In the genomic region with DNA sequence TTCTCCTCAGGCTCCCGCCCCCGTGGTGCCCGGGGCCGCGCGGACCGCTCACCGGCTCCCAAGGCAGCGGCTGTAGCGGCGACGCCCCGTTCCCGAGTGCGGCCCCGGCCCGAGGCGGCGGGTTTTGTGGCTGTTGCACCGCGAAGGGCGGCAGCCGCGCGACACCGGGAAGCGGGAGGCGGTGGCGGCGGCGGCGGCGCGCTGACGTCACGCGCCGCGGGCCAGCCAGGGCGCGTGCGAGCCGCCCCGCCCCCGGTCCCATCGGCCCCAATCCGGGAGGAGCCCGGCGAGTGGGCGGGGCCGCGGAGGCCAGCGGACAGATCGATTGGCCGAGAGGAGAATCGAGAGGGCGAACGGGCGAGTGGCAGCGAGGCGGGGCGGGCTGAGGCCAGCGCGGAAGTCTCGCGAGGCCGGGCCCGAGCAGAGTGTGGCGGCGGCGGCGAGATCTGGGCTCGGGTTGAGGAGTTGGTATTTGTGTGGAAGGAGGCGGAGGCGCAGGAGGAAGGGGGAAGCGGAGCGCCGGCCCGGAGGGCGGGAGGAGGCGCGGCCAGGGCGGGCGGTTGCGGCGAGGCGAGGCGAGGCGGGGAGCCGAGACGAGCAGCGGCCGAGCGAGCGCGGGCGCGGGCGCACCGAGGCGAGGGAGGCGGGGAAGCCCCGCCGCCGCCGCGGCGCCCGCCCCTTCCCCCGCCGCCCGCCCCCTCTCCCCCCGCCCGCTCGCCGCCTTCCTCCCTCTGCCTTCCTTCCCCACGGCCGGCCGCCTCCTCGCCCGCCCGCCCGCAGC, we compare ENCODE assay signal across 1 cellular context.
A peak's percentile ranks its signal among the peaks of the same experiment; 100 is the strongest.
TF ChIP-seq lines count a peak whose summit lies in the region.

TSS of gene YY1 (plus strand) at position 726 of the 781 bp plus-strand sequence. CDS start 101 bp downstream, outside the sequence.

TF ChIP-seq in HepG2, 621 proteins besides CTCF, POLR2A, EP300 and RAD21 (continued from another document and continues in another):
- TF ChIP-seq, protein P1, sequence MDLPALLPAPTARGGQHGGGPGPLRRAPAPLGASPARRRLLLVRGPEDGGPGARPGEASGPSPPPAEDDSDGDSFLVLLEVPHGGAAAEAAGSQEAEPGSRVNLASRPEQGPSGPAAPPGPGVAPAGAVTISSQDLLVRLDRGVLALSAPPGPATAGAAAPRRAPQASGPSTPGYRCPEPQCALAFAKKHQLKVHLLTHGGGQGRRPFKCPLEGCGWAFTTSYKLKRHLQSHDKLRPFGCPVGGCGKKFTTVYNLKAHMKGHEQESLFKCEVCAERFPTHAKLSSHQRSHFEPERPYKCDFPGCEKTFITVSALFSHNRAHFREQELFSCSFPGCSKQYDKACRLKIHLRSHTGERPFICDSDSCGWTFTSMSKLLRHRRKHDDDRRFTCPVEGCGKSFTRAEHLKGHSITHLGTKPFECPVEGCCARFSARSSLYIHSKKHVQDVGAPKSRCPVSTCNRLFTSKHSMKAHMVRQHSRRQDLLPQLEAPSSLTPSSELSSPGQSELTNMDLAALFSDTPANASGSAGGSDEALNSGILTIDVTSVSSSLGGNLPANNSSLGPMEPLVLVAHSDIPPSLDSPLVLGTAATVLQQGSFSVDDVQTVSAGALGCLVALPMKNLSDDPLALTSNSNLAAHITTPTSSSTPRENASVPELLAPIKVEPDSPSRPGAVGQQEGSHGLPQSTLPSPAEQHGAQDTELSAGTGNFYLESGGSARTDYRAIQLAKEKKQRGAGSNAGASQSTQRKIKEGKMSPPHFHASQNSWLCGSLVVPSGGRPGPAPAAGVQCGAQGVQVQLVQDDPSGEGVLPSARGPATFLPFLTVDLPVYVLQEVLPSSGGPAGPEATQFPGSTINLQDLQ (CRISPR knock-in tag; IDR thresholded peaks at IDR 0.05) = no peak
- no peak for TF ChIP-seq JDP2 (CRISPR knock-in tag; IDR thresholded peaks at IDR 0.05; ENCODE audit: borderline replicate concordance)
- TF ChIP-seq SPEN (CRISPR knock-in tag; IDR thresholded peaks at IDR 0.05; ENCODE audit: low read depth) = peak; percentile 29; the same call in 1 of the 2 replicates
- TF ChIP-seq SRY (CRISPR knock-in tag; IDR thresholded peaks at IDR 0.05) = no peak
- no peak for TF ChIP-seq ZNF614 (CRISPR knock-in tag; IDR thresholded peaks at IDR 0.05; ENCODE audit: borderline replicate concordance)
- no peak for TF ChIP-seq RFX1 (IDR thresholded peaks at IDR 0.05)
- no peak; the same call in 1 of the 2 replicates for TF ChIP-seq DR1 (CRISPR knock-in tag; IDR thresholded peaks at IDR 0.05)
- peak; percentile 42; the same call in 1 of the 2 replicates for TF ChIP-seq DRAP1 (CRISPR knock-in tag; IDR thresholded peaks at IDR 0.05)
- TF ChIP-seq ETV5 (CRISPR knock-in tag; IDR thresholded peaks at IDR 0.05; ENCODE audit: borderline replicate concordance) = peak; percentile 21; the same call in 1 of the 2 replicates
- TF ChIP-seq SCMH1 (CRISPR knock-in tag; IDR thresholded peaks at IDR 0.05; ENCODE audit: borderline replicate concordance) = no peak
- peak; percentile 40; the same call in 1 of the 2 replicates for TF ChIP-seq ELF1 (CRISPR knock-in tag; IDR thresholded peaks at IDR 0.05)
- peak; percentile 46 for TF ChIP-seq ARNT2 (CRISPR knock-in tag; IDR thresholded peaks at IDR 0.05; ENCODE audit: low read depth)
- peak; percentile 41; the same call in 1 of the 2 replicates for TF ChIP-seq ZIK1 (CRISPR knock-in tag; IDR thresholded peaks at IDR 0.05; ENCODE audit: borderline replicate concordance, low read depth)
- TF ChIP-seq, protein P2, sequence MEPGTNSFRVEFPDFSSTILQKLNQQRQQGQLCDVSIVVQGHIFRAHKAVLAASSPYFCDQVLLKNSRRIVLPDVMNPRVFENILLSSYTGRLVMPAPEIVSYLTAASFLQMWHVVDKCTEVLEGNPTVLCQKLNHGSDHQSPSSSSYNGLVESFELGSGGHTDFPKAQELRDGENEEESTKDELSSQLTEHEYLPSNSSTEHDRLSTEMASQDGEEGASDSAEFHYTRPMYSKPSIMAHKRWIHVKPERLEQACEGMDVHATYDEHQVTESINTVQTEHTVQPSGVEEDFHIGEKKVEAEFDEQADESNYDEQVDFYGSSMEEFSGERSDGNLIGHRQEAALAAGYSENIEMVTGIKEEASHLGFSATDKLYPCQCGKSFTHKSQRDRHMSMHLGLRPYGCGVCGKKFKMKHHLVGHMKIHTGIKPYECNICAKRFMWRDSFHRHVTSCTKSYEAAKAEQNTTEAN (CRISPR knock-in tag; conservative IDR thresholded peaks at IDR 0.05) = no peak
- TF ChIP-seq, protein P3, sequence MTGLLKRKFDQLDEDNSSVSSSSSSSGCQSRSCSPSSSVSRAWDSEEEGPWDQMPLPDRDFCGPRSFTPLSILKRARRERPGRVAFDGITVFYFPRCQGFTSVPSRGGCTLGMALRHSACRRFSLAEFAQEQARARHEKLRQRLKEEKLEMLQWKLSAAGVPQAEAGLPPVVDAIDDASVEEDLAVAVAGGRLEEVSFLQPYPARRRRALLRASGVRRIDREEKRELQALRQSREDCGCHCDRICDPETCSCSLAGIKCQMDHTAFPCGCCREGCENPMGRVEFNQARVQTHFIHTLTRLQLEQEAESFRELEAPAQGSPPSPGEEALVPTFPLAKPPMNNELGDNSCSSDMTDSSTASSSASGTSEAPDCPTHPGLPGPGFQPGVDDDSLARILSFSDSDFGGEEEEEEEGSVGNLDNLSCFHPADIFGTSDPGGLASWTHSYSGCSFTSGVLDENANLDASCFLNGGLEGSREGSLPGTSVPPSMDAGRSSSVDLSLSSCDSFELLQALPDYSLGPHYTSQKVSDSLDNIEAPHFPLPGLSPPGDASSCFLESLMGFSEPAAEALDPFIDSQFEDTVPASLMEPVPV (CRISPR knock-in tag; IDR thresholded peaks at IDR 0.05) = no peak
- TF ChIP-seq, protein P4, sequence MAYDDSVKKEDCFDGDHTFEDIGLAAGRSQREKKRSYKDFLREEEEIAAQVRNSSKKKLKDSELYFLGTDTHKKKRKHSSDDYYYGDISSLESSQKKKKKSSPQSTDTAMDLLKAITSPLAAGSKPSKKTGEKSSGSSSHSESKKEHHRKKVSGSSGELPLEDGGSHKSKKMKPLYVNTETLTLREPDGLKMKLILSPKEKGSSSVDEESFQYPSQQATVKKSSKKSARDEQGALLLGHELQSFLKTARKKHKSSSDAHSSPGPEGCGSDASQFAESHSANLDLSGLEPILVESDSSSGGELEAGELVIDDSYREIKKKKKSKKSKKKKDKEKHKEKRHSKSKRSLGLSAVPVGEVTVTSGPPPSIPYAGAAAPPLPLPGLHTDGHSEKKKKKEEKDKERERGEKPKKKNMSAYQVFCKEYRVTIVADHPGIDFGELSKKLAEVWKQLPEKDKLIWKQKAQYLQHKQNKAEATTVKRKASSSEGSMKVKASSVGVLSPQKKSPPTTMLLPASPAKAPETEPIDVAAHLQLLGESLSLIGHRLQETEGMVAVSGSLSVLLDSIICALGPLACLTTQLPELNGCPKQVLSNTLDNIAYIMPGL (CRISPR knock-in tag; IDR thresholded peaks at IDR 0.05; ENCODE audit: borderline replicate concordance in 1 of 2, low read depth in 1 of 2) = peak in 1 of 2 experiments; percentile 45; a peak in 2 of 4 replicates
- peak; percentile 37 for TF ChIP-seq AGO1 (IDR thresholded peaks at IDR 0.05; ENCODE audit: low read depth, low read length, poor library complexity, severe bottlenecking)
- no peak for TF ChIP-seq MTA3 (CRISPR knock-in tag; IDR thresholded peaks at IDR 0.05)
- TF ChIP-seq SAP130 (CRISPR knock-in tag; IDR thresholded peaks at IDR 0.05; ENCODE audit: low read depth) = peak; percentile 74
- TF ChIP-seq KLF12 (CRISPR knock-in tag; IDR thresholded peaks at IDR 0.05; ENCODE audit: borderline replicate concordance) = 0 out of 2 replicates have a peak, but pooled peaks have one; percentile 23
- TF ChIP-seq, protein P5, sequence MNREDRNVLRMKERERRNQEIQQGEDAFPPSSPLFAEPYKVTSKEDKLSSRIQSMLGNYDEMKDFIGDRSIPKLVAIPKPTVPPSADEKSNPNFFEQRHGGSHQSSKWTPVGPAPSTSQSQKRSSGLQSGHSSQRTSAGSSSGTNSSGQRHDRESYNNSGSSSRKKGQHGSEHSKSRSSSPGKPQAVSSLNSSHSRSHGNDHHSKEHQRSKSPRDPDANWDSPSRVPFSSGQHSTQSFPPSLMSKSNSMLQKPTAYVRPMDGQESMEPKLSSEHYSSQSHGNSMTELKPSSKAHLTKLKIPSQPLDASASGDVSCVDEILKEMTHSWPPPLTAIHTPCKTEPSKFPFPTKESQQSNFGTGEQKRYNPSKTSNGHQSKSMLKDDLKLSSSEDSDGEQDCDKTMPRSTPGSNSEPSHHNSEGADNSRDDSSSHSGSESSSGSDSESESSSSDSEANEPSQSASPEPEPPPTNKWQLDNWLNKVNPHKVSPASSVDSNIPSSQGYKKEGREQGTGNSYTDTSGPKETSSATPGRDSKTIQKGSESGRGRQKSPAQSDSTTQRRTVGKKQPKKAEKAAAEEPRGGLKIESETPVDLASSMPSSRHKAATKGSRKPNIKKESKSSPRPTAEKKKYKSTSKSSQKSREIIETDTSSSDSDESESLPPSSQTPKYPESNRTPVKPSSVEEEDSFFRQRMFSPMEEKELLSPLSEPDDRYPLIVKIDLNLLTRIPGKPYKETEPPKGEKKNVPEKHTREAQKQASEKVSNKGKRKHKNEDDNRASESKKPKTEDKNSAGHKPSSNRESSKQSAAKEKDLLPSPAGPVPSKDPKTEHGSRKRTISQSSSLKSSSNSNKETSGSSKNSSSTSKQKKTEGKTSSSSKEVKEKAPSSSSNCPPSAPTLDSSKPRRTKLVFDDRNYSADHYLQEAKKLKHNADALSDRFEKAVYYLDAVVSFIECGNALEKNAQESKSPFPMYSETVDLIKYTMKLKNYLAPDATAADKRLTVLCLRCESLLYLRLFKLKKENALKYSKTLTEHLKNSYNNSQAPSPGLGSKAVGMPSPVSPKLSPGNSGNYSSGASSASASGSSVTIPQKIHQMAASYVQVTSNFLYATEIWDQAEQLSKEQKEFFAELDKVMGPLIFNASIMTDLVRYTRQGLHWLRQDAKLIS (CRISPR knock-in tag; IDR thresholded peaks at IDR 0.05) = no peak
- no peak for TF ChIP-seq PLRG1 (conservative IDR thresholded peaks at IDR 0.05)
- peak; percentile 83 for TF ChIP-seq NFYB (CRISPR knock-in tag; IDR thresholded peaks at IDR 0.05)
- peak; percentile 47 for TF ChIP-seq SP5 (CRISPR knock-in tag; IDR thresholded peaks at IDR 0.05; ENCODE audit: borderline replicate concordance, low read depth)
- TF ChIP-seq ZNF746 (CRISPR knock-in tag; IDR thresholded peaks at IDR 0.05) = 0 out of 2 replicates have a peak, but pooled peaks have one; percentile 19
- TF ChIP-seq ZNF768 (CRISPR knock-in tag; IDR thresholded peaks at IDR 0.05) = peak; percentile 30; the same call in 1 of the 2 replicates
- TF ChIP-seq SKI (IDR thresholded peaks at IDR 0.05; ENCODE audit: partially characterized antibody) = peak; percentile 76
- TF ChIP-seq ZNF253 (CRISPR knock-in tag; IDR thresholded peaks at IDR 0.05; ENCODE audit: borderline replicate concordance) = no peak
- TF ChIP-seq NFIB (CRISPR knock-in tag; IDR thresholded peaks at IDR 0.05; ENCODE audit: borderline replicate concordance) = no peak
- TF ChIP-seq ZNF24 (IDR thresholded peaks at IDR 0.05) = no peak
- peak; percentile 77 for TF ChIP-seq GATAD1 (CRISPR knock-in tag; IDR thresholded peaks at IDR 0.05)
- no peak for TF ChIP-seq KDM1A (CRISPR knock-in tag; IDR thresholded peaks at IDR 0.05)
- TF ChIP-seq SP1 (IDR thresholded peaks at IDR 0.05) = no peak; the same call in 1 of the 2 replicates
- TF ChIP-seq SP1 (CRISPR knock-in tag; IDR thresholded peaks at IDR 0.05) = peak; percentile 89
- TF ChIP-seq ZBTB2 (CRISPR knock-in tag; IDR thresholded peaks at IDR 0.05; ENCODE audit: low read depth) = peak; percentile 86; the same call in 1 of the 2 replicates
- TF ChIP-seq KLF11 (CRISPR knock-in tag; IDR thresholded peaks at IDR 0.05) = no peak
- TF ChIP-seq, protein P6, sequence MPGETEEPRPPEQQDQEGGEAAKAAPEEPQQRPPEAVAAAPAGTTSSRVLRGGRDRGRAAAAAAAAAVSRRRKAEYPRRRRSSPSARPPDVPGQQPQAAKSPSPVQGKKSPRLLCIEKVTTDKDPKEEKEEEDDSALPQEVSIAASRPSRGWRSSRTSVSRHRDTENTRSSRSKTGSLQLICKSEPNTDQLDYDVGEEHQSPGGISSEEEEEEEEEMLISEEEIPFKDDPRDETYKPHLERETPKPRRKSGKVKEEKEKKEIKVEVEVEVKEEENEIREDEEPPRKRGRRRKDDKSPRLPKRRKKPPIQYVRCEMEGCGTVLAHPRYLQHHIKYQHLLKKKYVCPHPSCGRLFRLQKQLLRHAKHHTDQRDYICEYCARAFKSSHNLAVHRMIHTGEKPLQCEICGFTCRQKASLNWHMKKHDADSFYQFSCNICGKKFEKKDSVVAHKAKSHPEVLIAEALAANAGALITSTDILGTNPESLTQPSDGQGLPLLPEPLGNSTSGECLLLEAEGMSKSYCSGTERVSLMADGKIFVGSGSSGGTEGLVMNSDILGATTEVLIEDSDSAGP (CRISPR knock-in tag; IDR thresholded peaks at IDR 0.05; ENCODE audit: borderline replicate concordance) = 0 out of 2 replicates have a peak, but pooled peaks have one; percentile 4
- no peak for TF ChIP-seq GATA4 (IDR thresholded peaks at IDR 0.05; ENCODE audit: borderline replicate concordance, low read depth)
- no peak; the same call in 1 of the 2 replicates for TF ChIP-seq KAT8 (CRISPR knock-in tag; IDR thresholded peaks at IDR 0.05)
- 0 out of 2 replicates have a peak, but pooled peaks have one; percentile 2 for TF ChIP-seq ZNF749 (CRISPR knock-in tag; IDR thresholded peaks at IDR 0.05; ENCODE audit: borderline replicate concordance)
- TF ChIP-seq AHR (CRISPR knock-in tag; IDR thresholded peaks at IDR 0.05) = no peak
- no peak for TF ChIP-seq RBAK (CRISPR knock-in tag; IDR thresholded peaks at IDR 0.05)
- peak; percentile 46; the same call in 2 of the 3 replicates for TF ChIP-seq MXI1 (IDR thresholded peaks at IDR 0.05; ENCODE audit: borderline replicate concordance, low read depth, low read length)
- TF ChIP-seq ZKSCAN1 (IDR thresholded peaks at IDR 0.05; ENCODE audit: low read length) = no peak
- peak; percentile 71 for TF ChIP-seq POLR2AphosphoS5 (IDR thresholded peaks at IDR 0.05; ENCODE audit: low read depth, low read length)
